12 cellular contexts compared by ENCODE assay signal in the genomic region with DNA sequence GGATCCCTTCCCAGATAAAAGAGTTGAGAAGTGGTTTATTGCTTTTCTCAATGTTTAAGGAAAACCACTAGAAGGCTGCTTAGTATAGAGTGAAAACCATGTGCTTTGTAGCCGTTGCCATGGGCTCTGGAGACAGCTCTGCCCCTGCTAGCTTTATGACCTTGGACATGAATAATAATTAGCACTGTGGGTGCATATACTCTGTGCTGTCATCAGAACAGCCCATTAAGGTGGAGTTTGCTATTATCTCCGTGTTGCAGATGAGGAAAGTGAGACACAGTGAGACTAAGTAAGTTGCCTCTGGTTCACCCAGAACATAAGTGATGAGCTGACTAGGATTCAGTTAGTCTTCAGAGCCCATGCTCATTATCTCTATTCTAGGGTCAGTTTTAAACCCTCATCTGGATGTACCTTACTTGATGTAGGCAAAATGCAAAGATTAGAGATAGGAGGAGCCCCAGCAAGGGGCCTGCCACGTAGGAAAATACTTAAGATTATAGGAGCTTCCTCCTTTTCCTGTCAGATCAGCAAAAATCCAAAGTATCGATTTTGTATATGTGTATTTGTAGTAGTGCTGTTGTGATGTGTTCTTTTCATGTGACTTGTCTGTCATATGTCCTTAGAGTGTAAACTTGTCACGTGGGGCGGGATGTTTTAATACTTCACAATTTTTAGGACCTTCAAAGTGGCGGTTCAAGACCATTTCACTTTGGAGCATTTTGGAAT.
DNase-seq lines count a peak whose midpoint lies in the region; ATAC-seq, FAIRE-seq and TF ChIP-seq lines count a peak whose summit lies in the region.
"Had no signal": no experiment of that assay in that cellular context is flagged by ENCODE, and none has a peak within 500 bp of the region (broad histone marks: within the 10 kb centered on the region; RNA-seq: fewer than 3 reads in every experiment).

No MANE protein-coding gene starts in this region.

- intact Hi-C loops in pancreas (cut with DNase I) = no loop called here

- H3K9me3 ChIP-seq in neural progenitor cell (ENCODE audit: low read depth) (no peaks in the 10 kb centered on the region), pancreas (no peaks in the 10 kb centered on the region)

- no peak overlapping the region for H3K4me3 Mint-ChIP-seq in neural progenitor cell
- H3K4me3 Mint-ChIP-seq: activated naive CD4-positive, alpha-beta T cell treated with anti-CD3 and anti-CD28 coated beads, Interleukin-2, amount 10 ng/mL, durations not matched to agents 7 days and 5 days had no signal

- no peaks in the 10 kb centered on the region for H3K27me3 ChIP-seq in neural progenitor cell
- H3K27me3 ChIP-seq in pancreas = no peaks in the 10 kb centered on the region

- H3K27ac ChIP-seq in neural progenitor cell (no peak overlapping the region), pancreas (no peak overlapping the region)

- H3K9ac ChIP-seq in neural progenitor cell = no peak overlapping the region

- H3K36me3 ChIP-seq in neural progenitor cell (peaks cover 12% of the 10 kb centered on the region), pancreas (no peaks in the 10 kb centered on the region)

- ATAC-seq in HG02571 (IDR thresholded peaks at IDR 0.05; ENCODE audit: unreplicated experiment) (peak; percentile 35), HG03442 (IDR thresholded peaks at IDR 0.05; ENCODE audit: unreplicated experiment) (peak; percentile 40), pancreas (no peak)

- H3K27me3 Mint-ChIP-seq in neural progenitor cell (ENCODE audit: insufficient read depth, low read depth) = peaks cover 6% of the 10 kb centered on the region
- H3K27me3 Mint-ChIP-seq: activated naive CD4-positive, alpha-beta T cell treated with anti-CD3 and anti-CD28 coated beads, Interleukin-2, amount 10 ng/mL, durations not matched to agents 7 days and 5 days had no signal

- TF ChIP-seq CTCF in neural progenitor cell (IDR thresholded peaks at IDR 0.05) (no peak), pancreas (IDR thresholded peaks at IDR 0.05) (no peak)

- H3K79me2 ChIP-seq in neural progenitor cell (ENCODE audit: low read depth) = peaks cover 93% of the 10 kb centered on the region

- peaks cover 47% of the 10 kb centered on the region for H3K4me1 ChIP-seq in neural progenitor cell
- no peaks in the 10 kb centered on the region for H3K4me1 ChIP-seq in pancreas

- H3K4me3 ChIP-seq in neural progenitor cell = no peak overlapping the region
- H3K4me3 ChIP-seq in pancreas = no peak overlapping the region

- H3K4me2 ChIP-seq in neural progenitor cell = no peak overlapping the region

- H3K27ac Mint-ChIP-seq in neural progenitor cell = peak overlapping the region; percentile 16
- H3K27ac Mint-ChIP-seq: activated naive CD4-positive, alpha-beta T cell treated with anti-CD3 and anti-CD28 coated beads, Interleukin-2, amount 10 ng/mL, durations not matched to agents 7 days and 5 days had no signal

- peaks cover 31% of the 10 kb centered on the region for H3K9me3 Mint-ChIP-seq in neural progenitor cell

- H3F3A ChIP-seq in neural progenitor cell (ENCODE audit: low read depth) = peaks cover 19% of the 10 kb centered on the region

- 87 to 89% methylated on average over 7 of the region's 7 CpGs for whole genome bisulfite sequencing in pancreas, 2 donors

- peaks cover 55% of the 10 kb centered on the region for H4K20me1 ChIP-seq in neural progenitor cell (ENCODE audit: low read depth)

- DNase-seq in GM19239 (ENCODE audit: insufficient read length, low spot score) (no peak), neural progenitor cell (ENCODE audit: low spot score) (no peak), pancreas (no peak), DMS 273 (lab: John Stamatoyannopoulos, UW; ENCODE audit: unreplicated experiment) (no peak), NCI-H774 (lab: John Stamatoyannopoulos, UW) (no peak)
- DNase-seq in activated CD8-positive, alpha-beta memory T cell treated with anti-CD3 and anti-CD28 coated beads for 24 hours = no peak
- DNase-seq: activated CD4-positive, alpha-beta T cell treated with anti-CD3 and anti-CD28 coated beads, Interleukin-2, amount 50 U/mL, for 4 hours; activated naive CD4-positive, alpha-beta T cell treated with anti-CD3 and anti-CD28 coated beads, Interleukin-2, amount 10 ng/mL, durations not matched to agents 7 days and 5 days; NCI-H1417 had no signal

- H2AFZ ChIP-seq in neural progenitor cell (replicated peaks) = no peak overlapping the region

- H3K36me3 Mint-ChIP-seq in neural progenitor cell = peaks cover 80% of the 10 kb centered on the region

- H3K4me1 Mint-ChIP-seq in neural progenitor cell = peaks cover 29% of the 10 kb centered on the region

- peak; percentile 35 for FAIRE-seq in GM19239 (lab: Jason Lieb, UNC)
- FAIRE-seq in pancreas (lab: Jason Lieb, UNC) = no peak
- FAIRE-seq: keratinocyte had no signal

Comparison
In these comparisons a context has a peak if more than half of its experiments do, and no peak if none do; other contexts are left out.
1. ATAC-seq: peak in HG02571 (single experiment) and HG03442 (single experiment); none in pancreas (0 of 4).